Comparison of ENCODE assay signal across 24 cellular contexts in the genomic region with DNA sequence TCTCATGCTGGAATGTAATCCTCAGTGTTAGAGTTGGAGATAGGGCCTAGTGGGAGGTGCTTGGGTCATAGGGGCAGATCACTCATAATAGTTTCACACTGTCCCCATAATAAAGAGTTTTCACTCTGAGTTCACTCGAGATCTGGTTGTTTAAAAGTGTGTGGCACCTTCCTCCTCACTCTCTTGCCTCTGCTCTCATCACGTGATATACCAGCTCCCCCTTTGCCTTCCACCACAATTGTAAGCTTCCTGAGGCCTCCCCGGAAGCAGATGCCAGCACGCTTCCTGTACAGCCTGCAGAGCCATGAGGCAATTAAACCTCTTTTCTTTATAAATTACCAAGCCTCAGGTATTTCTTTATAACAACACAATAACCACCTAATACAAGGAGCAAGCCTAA. TPM values are rescaled to one million over a fixed set of nuclear protein-coding genes. Genes with fewer than 3 reads are reported as not detected.
A peak's percentile ranks its signal among the peaks of the same experiment; 100 is the strongest.
DNase-seq lines count a peak whose midpoint lies in the region; ATAC-seq, FAIRE-seq and TF ChIP-seq lines count a peak whose summit lies in the region.
"Had no signal": no experiment of that assay in that cellular context is flagged by ENCODE, and none has a peak within 500 bp of the region (broad histone marks: within the 10 kb centered on the region; RNA-seq: fewer than 3 reads in every experiment).

No MANE protein-coding gene starts in this region.

- no peak for ATAC-seq in HepG2
- ATAC-seq in right lobe of liver, result no peak
- no peak for ATAC-seq in T-helper 17 cell
- no peak for ATAC-seq in activated naive CD8-positive, alpha-beta T cell treated with anti-CD3 and anti-CD28 coated beads, Interleukin-2, amount 10 ng/mL, durations not matched to agents 7 days and 5 days (ENCODE audit: low read depth)

- no peak for TF ChIP-seq CTCF in HepG2 (CRISPR knock-in tag; IDR thresholded peaks at IDR 0.05)
- no peak for TF ChIP-seq CTCF in right lobe of liver (IDR thresholded peaks at IDR 0.05)
- TF ChIP-seq CTCF in GM13976 (IDR thresholded peaks at IDR 0.05; ENCODE audit: borderline replicate concordance, control extremely low read depth, extremely low read depth, insufficient read depth, missing control alignments), result no peak

- no peaks in the 10 kb centered on the region for H3K9me3 ChIP-seq in HepG2 (ENCODE audit: low read length)
- no peaks in the 10 kb centered on the region for H3K9me3 ChIP-seq in right lobe of liver
- H3K9me3 ChIP-seq in T-helper 17 cell (ENCODE audit: control insufficient read depth, low read length, poor library complexity, severe bottlenecking), result no peaks in the 10 kb centered on the region
- H3K9me3 ChIP-seq: BE2C, Caco-2 had no signal

- H3K27me3 ChIP-seq in HepG2 (ENCODE audit: control insufficient read depth in 1 of 2, insufficient read depth in 2 of 2, low read length in 2 of 2) (peaks cover 0 to 23% of the 10 kb centered on the region in 2 experiments; a peak in 4 of 5 replicates), right lobe of liver (no peaks in the 10 kb centered on the region)
- H3K27me3 ChIP-seq: BE2C, BLaER1 had no signal

- peak overlapping the region; percentile 2 for H3K4me3 Mint-ChIP-seq in T-helper 17 cell
- H3K4me3 Mint-ChIP-seq in activated naive CD8-positive, alpha-beta T cell treated with anti-CD3 and anti-CD28 coated beads, Interleukin-2, amount 10 ng/mL, durations not matched to agents 7 days and 5 days, result no peak overlapping the region
- H3K4me3 Mint-ChIP-seq: CD14-positive monocyte; CD4-positive, alpha-beta memory T cell; CD4-positive, CD25-positive, alpha-beta regulatory T cell; CD8-positive, alpha-beta memory T cell had no signal

- TF ChIP-seq POLR2A in HepG2 (IDR thresholded peaks at IDR 0.05; ENCODE audit: insufficient read depth in 1 of 2, low read depth in 2 of 2, low read length in 2 of 2) (no peak), right lobe of liver (IDR thresholded peaks at IDR 0.05) (no peak)

- no peak overlapping the region for H2AFZ ChIP-seq in HepG2 (ENCODE audit: low read length)

- intact Hi-C loops in HepG2 (cut with micrococcal nuclease; ENCODE audit: unreplicated experiment), result no loop called here
- intact Hi-C loops in right lobe of liver (cut with DNase I), result no loop called here

- H3K4me2 ChIP-seq in HepG2 (ENCODE audit: low read depth, low read length), result no peak overlapping the region
- H3K4me2 ChIP-seq: BLaER1 had no signal

- no peak for FAIRE-seq in HepG2 (lab: Jason Lieb, UNC)
- FAIRE-seq: A204.1, D721Med, G401.6, GM18507 had no signal

- peaks cover 7% of the 10 kb centered on the region for H3K9me3 Mint-ChIP-seq in activated naive CD8-positive, alpha-beta T cell treated with anti-CD3 and anti-CD28 coated beads, Interleukin-2, amount 10 ng/mL, durations not matched to agents 7 days and 5 days
- H3K9me3 Mint-ChIP-seq: CD8-positive, alpha-beta memory T cell had no signal

- H3K27me3 Mint-ChIP-seq in T-helper 17 cell, result no peaks in the 10 kb centered on the region
- H3K27me3 Mint-ChIP-seq in activated naive CD8-positive, alpha-beta T cell treated with anti-CD3 and anti-CD28 coated beads, Interleukin-2, amount 10 ng/mL, durations not matched to agents 7 days and 5 days, result no peaks in the 10 kb centered on the region
- H3K27me3 Mint-ChIP-seq: CD4-positive, alpha-beta memory T cell; CD4-positive, CD25-positive, alpha-beta regulatory T cell; CD8-positive, alpha-beta memory T cell had no signal

- 38% methylated on average over 4 of the region's 4 CpGs for WGBS in HepG2 (ENCODE audit: low lambda C conversion rate)
- 68% methylated on average over 3 of the region's 4 CpGs for WGBS in right lobe of liver (ENCODE audit: insufficient coverage, low coverage, low lambda C conversion rate, missing lambda C conversion rate)

- POLR2A ChIA-PET in HepG2 (lab: Yijun Ruan, JAX), result no interaction called here
- POLR2A ChIA-PET in activated naive CD8-positive, alpha-beta T cell treated with anti-CD3 and anti-CD28 coated beads, Interleukin-2, amount 10 ng/mL, durations not matched to agents 7 days and 5 days (lab: Charles Lee), result interaction anchor here (3.7 kb wide), 1 partner anchor 14 kb away, joined by 15 read pairs; a partner anchor contains a TSS

- CTCF ChIA-PET in HepG2 (lab: Yijun Ruan, JAX; ENCODE audit: low intra/inter-chr PET ratio, low total read pairs), result no interaction called here

- H3K27ac Mint-ChIP-seq in T-helper 17 cell, result peak overlapping the region; percentile 45
- H3K27ac Mint-ChIP-seq in activated naive CD8-positive, alpha-beta T cell treated with anti-CD3 and anti-CD28 coated beads, Interleukin-2, amount 10 ng/mL, durations not matched to agents 7 days and 5 days, result peak overlapping the region; percentile 4

- DNase-seq in HepG2 (ENCODE audit: low spot score) (no peak), right lobe of liver (no peak), T-helper 17 cell (no peak), COR-L47 (lab: John Stamatoyannopoulos, UW) (no peak), GM13976 (ENCODE audit: low spot score) (no peak), ecto neural progenitor cell (ENCODE audit: low spot score) (no peak)
- no peak for DNase-seq in activated naive CD8-positive, alpha-beta T cell treated with anti-CD3 and anti-CD28 coated beads, Interleukin-2, amount 10 ng/mL, durations not matched to agents 7 days and 5 days
- DNase-seq: 8988T; ACHN; BE2C; C1 segment of cervical spinal cord; Caco-2; Calu3; CD4-positive, alpha-beta memory T cell; CD4-positive, CD25-positive, alpha-beta regulatory T cell; CD8-positive, alpha-beta memory T cell; DMS79 treated with DMSO at 0.1 percent for 48 hours; GF-D8 had no signal

- H3K4me3 ChIP-seq in HepG2 (replicated peaks in 1 of 3; ENCODE audit: insufficient read depth in 1 of 3, low read depth in 2 of 3, low read length in 3 of 3), result no peak overlapping the region
- H3K4me3 ChIP-seq in right lobe of liver, result no peak overlapping the region
- H3K4me3 ChIP-seq: BLaER1 had no signal

- no peaks in the 10 kb centered on the region for H3K79me2 ChIP-seq in HepG2 (ENCODE audit: insufficient read depth, low read length)

- in situ Hi-C loops in HepG2 (cut with HindIII; ENCODE audit: extremely low pct_ligation_motif_present, low pct_unique_long_range_greater_than_20kb) (loop anchor here (5.0 kb wide), 1 partner anchor 77 kb away; no protein-coding TSS in a partner anchor), GM13976 (cut with MboI; ENCODE audit: low sequenced_read_pairs, unreplicated experiment) (loop anchor here (10.0 kb wide), 1 partner anchor 85 kb away; no protein-coding TSS in a partner anchor)

- TF ChIP-seq EP300 in HepG2 (IDR thresholded peaks at IDR 0.05; ENCODE audit: low read depth in 2 of 2, low read length in 2 of 2), result no peak
- TF ChIP-seq EP300 in HepG2 (CRISPR knock-in tag; IDR thresholded peaks at IDR 0.05; ENCODE audit: borderline replicate concordance), result no peak

- H3K4me1 Mint-ChIP-seq in T-helper 17 cell, result peaks cover 10% of the 10 kb centered on the region
- peaks cover 18% of the 10 kb centered on the region for H3K4me1 Mint-ChIP-seq in activated naive CD8-positive, alpha-beta T cell treated with anti-CD3 and anti-CD28 coated beads, Interleukin-2, amount 10 ng/mL, durations not matched to agents 7 days and 5 days

- no peaks in the 10 kb centered on the region for H3K36me3 Mint-ChIP-seq in T-helper 17 cell (ENCODE audit: low read depth)
- H3K36me3 Mint-ChIP-seq in activated naive CD8-positive, alpha-beta T cell treated with anti-CD3 and anti-CD28 coated beads, Interleukin-2, amount 10 ng/mL, durations not matched to agents 7 days and 5 days, result peaks cover 10% of the 10 kb centered on the region
- H3K36me3 Mint-ChIP-seq: CD14-positive monocyte; CD4-positive, alpha-beta memory T cell had no signal

- H3K9ac ChIP-seq in HepG2 (ENCODE audit: insufficient read depth, low read depth, low read length), result no peak overlapping the region
- H3K9ac ChIP-seq: BLaER1 had no signal

- H3K4me1 ChIP-seq in HepG2 (ENCODE audit: insufficient read depth, low read length) (peaks cover 35% of the 10 kb centered on the region), right lobe of liver (peaks cover 0 to 8% (median 0%) of the 10 kb centered on the region in 4 donors)
- H3K4me1 ChIP-seq: BE2C had no signal

- H3K36me3 ChIP-seq in HepG2 (replicated peaks in 1 of 2; ENCODE audit: control insufficient read depth in 1 of 2, insufficient read depth in 2 of 2, low read length in 2 of 2) (no peaks in the 10 kb centered on the region), right lobe of liver (no peaks in the 10 kb centered on the region)
- H3K36me3 ChIP-seq: BE2C, BLaER1 had no signal

- no peaks in the 10 kb centered on the region for H4K20me1 ChIP-seq in HepG2 (ENCODE audit: insufficient read depth, low read length)
- H4K20me1 ChIP-seq: BLaER1 had no signal

- no TSS peak for BruUV-seq in HepG2 (replicated peaks; lab: Mats Ljungman, UMichigan)

- no peak for TF ChIP-seq RAD21 in HepG2 (CRISPR knock-in tag; IDR thresholded peaks at IDR 0.05)

- H3K27ac ChIP-seq in HepG2 (ENCODE audit: extremely low read length, insufficient read depth, low read length) (no peak overlapping the region), right lobe of liver (no peak overlapping the region)
- H3K27ac ChIP-seq: BLaER1 had no signal

RNA-seq across cellular contexts. Expression of a gene that starts 3.8 kb away (rescaled TPM):
- total RNA-seq in HepG2 (2016; rRNA removed; fragmentation: Illumina TruSeq; extraction: Trizol) (0.02 TPM in 1 of 2 replicates, not detected in the other), right lobe of liver (1 to 10 TPM; 1.9 to 8.5 (median 3.3) TPM), T-helper 17 cell (10 to 100 TPM; 17.5 to 24.6 TPM)
- not detected in 2 replicates for total RNA-seq in HepG2 (2016; cell fraction: cytosol; rRNA removed; fragmentation: Illumina TruSeq; extraction: Trizol; ENCODE audit: low read depth)
- total RNA-seq in HepG2 (2016; cell fraction: insoluble cytoplasmic fraction; rRNA removed; fragmentation: Illumina TruSeq; extraction: Trizol), result 0.02 and 0.09 TPM in 2 replicates
- total RNA-seq in HepG2 (2016; cell fraction: membrane; rRNA removed; fragmentation: Illumina TruSeq; extraction: Trizol), result 0.10 and 0.46 TPM in 2 replicates
- total RNA-seq in HepG2 (2016; cell fraction: nucleus; rRNA removed; fragmentation: Illumina TruSeq; extraction: Trizol), result 0.09 TPM in 1 of 2 replicates, not detected in the other
- 0.08 and 0.10 TPM in 2 replicates for polyA plus RNA-seq in HepG2 (2011; rRNA removed)
- 0.11 and 0.12 TPM in 2 replicates for polyA plus RNA-seq in HepG2 (2011; cell fraction: cytosol; rRNA removed)
- 0.31 and 0.54 TPM in 2 replicates for polyA plus RNA-seq in HepG2 (2011; cell fraction: nucleus; rRNA removed)
- polyA plus RNA-seq in HepG2 (2012), result 0.15 and 0.20 TPM in 2 replicates
- not detected in 2 replicates for polyA plus RNA-seq in HepG2 (2016; cell fraction: cytosol; fragmentation: Illumina TruSeq; extraction: Trizol; ENCODE audit: low read depth)
- 0.04 TPM in 1 of 2 replicates, not detected in the other for polyA plus RNA-seq in HepG2 (2016; cell fraction: insoluble cytoplasmic fraction; fragmentation: Illumina TruSeq; extraction: Trizol; ENCODE audit: low read depth)
- not detected in 2 replicates for polyA plus RNA-seq in HepG2 (2016; cell fraction: membrane; fragmentation: Illumina TruSeq; extraction: Trizol; ENCODE audit: low read depth)
- not detected in 2 replicates for polyA plus RNA-seq in HepG2 (2016; cell fraction: nucleus; fragmentation: Illumina TruSeq; extraction: Trizol; ENCODE audit: insufficient read depth, low read depth)
- 0.16 and 16.6 TPM in 2 replicates for polyA minus RNA-seq in HepG2 (2011; rRNA and poly(A)+ RNA removed; ENCODE audit: low replicate concordance)
- 0.18 TPM in 1 of 2 replicates, not detected in the other for polyA minus RNA-seq in HepG2 (2011; cell fraction: cytosol; rRNA and poly(A)+ RNA removed)
- polyA minus RNA-seq in HepG2 (2011; cell fraction: nucleus; rRNA and poly(A)+ RNA removed), result 0.37 and 0.52 TPM in 2 replicates
- 10 to 100 TPM; 16.3 to 21.2 TPM for total RNA-seq in activated naive CD8-positive, alpha-beta T cell treated with anti-CD3 and anti-CD28 coated beads, Interleukin-2, amount 10 ng/mL, durations not matched to agents 7 days and 5 days
- polyA plus RNA-seq: CD14-positive monocyte had no signal

RNA-seq across cellular contexts. Expression of a gene that starts 14.4 kb away (rescaled TPM):
- total RNA-seq in HepG2 (2016; rRNA removed; fragmentation: Illumina TruSeq; extraction: Trizol) (12.9 and 16.9 TPM in 2 replicates), right lobe of liver (1 to 10 TPM; 3.6 to 9.8 (median 8.1) TPM), T-helper 17 cell (10 to 100 TPM; 37.6 to 38.4 TPM)
- total RNA-seq in HepG2 (2016; cell fraction: cytosol; rRNA removed; fragmentation: Illumina TruSeq; extraction: Trizol; ENCODE audit: low read depth), result 2.5 TPM in 2 replicates
- total RNA-seq in HepG2 (2016; cell fraction: insoluble cytoplasmic fraction; rRNA removed; fragmentation: Illumina TruSeq; extraction: Trizol), result 14.9 TPM in 2 replicates
- 8.5 and 8.9 TPM in 2 replicates for total RNA-seq in HepG2 (2016; cell fraction: membrane; rRNA removed; fragmentation: Illumina TruSeq; extraction: Trizol)
- total RNA-seq in HepG2 (2016; cell fraction: nucleus; rRNA removed; fragmentation: Illumina TruSeq; extraction: Trizol), result 10.5 and 11.0 TPM in 2 replicates
- polyA plus RNA-seq in HepG2 (2011; rRNA removed), result 9.0 and 9.6 TPM in 2 replicates
- polyA plus RNA-seq in HepG2 (2011; cell fraction: cytosol; rRNA removed), result 9.8 and 11.3 TPM in 2 replicates
- 4.5 and 4.6 TPM in 2 replicates for polyA plus RNA-seq in HepG2 (2011; cell fraction: nucleus; rRNA removed)
- polyA plus RNA-seq in HepG2 (2012), result 15.9 and 21.6 TPM in 2 replicates
- polyA plus RNA-seq in HepG2 (2016; cell fraction: cytosol; fragmentation: Illumina TruSeq; extraction: Trizol; ENCODE audit: low read depth), result 3.6 and 3.8 TPM in 2 replicates
- 39.4 and 44.5 TPM in 2 replicates for polyA plus RNA-seq in HepG2 (2016; cell fraction: insoluble cytoplasmic fraction; fragmentation: Illumina TruSeq; extraction: Trizol; ENCODE audit: low read depth)
- 10.7 and 10.9 TPM in 2 replicates for polyA plus RNA-seq in HepG2 (2016; cell fraction: membrane; fragmentation: Illumina TruSeq; extraction: Trizol; ENCODE audit: low read depth)
- 24.8 and 26.2 TPM in 2 replicates for polyA plus RNA-seq in HepG2 (2016; cell fraction: nucleus; fragmentation: Illumina TruSeq; extraction: Trizol; ENCODE audit: insufficient read depth, low read depth)
- polyA minus RNA-seq in HepG2 (2011; rRNA and poly(A)+ RNA removed; ENCODE audit: low replicate concordance), result 9.1 and 9.6 TPM in 2 replicates
- polyA minus RNA-seq in HepG2 (2011; cell fraction: cytosol; rRNA and poly(A)+ RNA removed), result 10.9 and 13.7 TPM in 2 replicates
- 6.5 and 8.1 TPM in 2 replicates for polyA minus RNA-seq in HepG2 (2011; cell fraction: nucleus; rRNA and poly(A)+ RNA removed)
- total RNA-seq in activated naive CD8-positive, alpha-beta T cell treated with anti-CD3 and anti-CD28 coated beads, Interleukin-2, amount 10 ng/mL, durations not matched to agents 7 days and 5 days, result 10 to 100 TPM; 31.4 to 31.7 TPM
